Comparison of ENCODE assay signal across 20 cellular contexts in genomic region chr11:78576549-78577097, GRCh38. TPM values are rescaled to one million over a fixed set of nuclear protein-coding genes. Genes with fewer than 3 reads are reported as not detected.
DNase-seq lines count a peak whose midpoint lies in the region; ATAC-seq and TF ChIP-seq lines count a peak whose summit lies in the region.
"Had no signal": no experiment of that assay in that cellular context is flagged by ENCODE, and none has a peak within 500 bp of the region (broad histone marks: within the 10 kb centered on the region; RNA-seq: fewer than 3 reads in every experiment).

No MANE protein-coding gene starts in this region.

- H3K27ac ChIP-seq in C4-2B = peak overlapping the region; percentile 74
- H3K27ac ChIP-seq in GM23338 (ENCODE audit: low read depth) = no peak overlapping the region
- peak overlapping the region; percentile 98 for H3K27ac ChIP-seq in VCaP
- H3K27ac ChIP-seq in mammary epithelial cell (ENCODE audit: insufficient read depth, low read depth, low read length) = no peak overlapping the region
- no peak overlapping the region for H3K27ac ChIP-seq in GM23248
- H3K27ac ChIP-seq: cardiac muscle cell, heart right ventricle had no signal

- no TSS peak for BruUV-seq in mammary epithelial cell (replicated peaks; lab: Mats Ljungman, UMichigan)

- no peaks in the 10 kb centered on the region; the same call in 2 of the 3 replicates for H3K9me3 Mint-ChIP-seq in GM23338
- H3K9me3 Mint-ChIP-seq: activated naive CD8-positive, alpha-beta T cell treated with anti-CD3 and anti-CD28 coated beads for 36 hours had no signal

- H3K27ac Mint-ChIP-seq in GM23338 = no peak overlapping the region
- H3K27ac Mint-ChIP-seq: activated CD4-positive, alpha-beta T cell treated with anti-CD3 and anti-CD28 coated beads, Interleukin-2, amount 10 ng/mL, durations not matched to agents 24 days and 14 days; activated naive CD8-positive, alpha-beta T cell treated with anti-CD3 and anti-CD28 coated beads for 36 hours had no signal

- H3K79me2 ChIP-seq in GM23338 (replicated peaks; ENCODE audit: insufficient read depth) (peaks cover 28% of the 10 kb centered on the region), mammary epithelial cell (ENCODE audit: insufficient read depth, low read length) (peaks cover 25% of the 10 kb centered on the region), GM23248 (ENCODE audit: insufficient read depth) (peaks cover 23% of the 10 kb centered on the region; the same call in 1 of the 2 replicates)

- H3K36me3 Mint-ChIP-seq in GM23338 (ENCODE audit: low read depth) = no peaks in the 10 kb centered on the region; the same call in 2 of the 3 replicates

- 0 out of 2 replicates have a peak, but pooled peaks cover 4% of the 10 kb centered on the region for H3F3A ChIP-seq in GM23338 (replicated peaks; ENCODE audit: low read depth)
- H3F3A ChIP-seq in GM23248 (ENCODE audit: insufficient read depth) = no peaks in the 10 kb centered on the region

- CTCF ChIA-PET in mammary epithelial cell (lab: Charles Lee; ENCODE audit: low non-redundant PET) = no interaction called here

- intact Hi-C loops in mammary epithelial cell (cut with micrococcal nuclease) = no loop called here

- H3K27me3 Mint-ChIP-seq in GM23338 (ENCODE audit: insufficient read depth, low read depth, poor library complexity) = peaks cover 2% of the 10 kb centered on the region
- H3K27me3 Mint-ChIP-seq: activated naive CD8-positive, alpha-beta T cell treated with anti-CD3 and anti-CD28 coated beads for 36 hours had no signal

- TF ChIP-seq CTCF in C4-2B (conservative IDR thresholded peaks at IDR 0.05) (no peak), GM23338 (conservative IDR thresholded peaks at IDR 0.05; ENCODE audit: low read depth in 2 of 2) (no peak), VCaP (conservative IDR thresholded peaks at IDR 0.05) (no peak), mammary epithelial cell (conservative IDR thresholded peaks at IDR 0.05 in 1 of 2, IDR thresholded peaks at IDR 0.05 in 1 of 2; ENCODE audit: extremely low read depth in 1 of 2, insufficient read depth in 1 of 2, low read depth in 1 of 2, low read length in 2 of 2) (no peak)

- DNase-seq in GM23338 (ENCODE audit: low spot score) = no peak
- DNase-seq in NCI-H2196 (lab: John Stamatoyannopoulos, UW; ENCODE audit: unreplicated experiment) = peak; percentile 32
- no peak for DNase-seq in LoVo (ENCODE audit: low spot score)
- DNase-seq in activated CD8-positive, alpha-beta memory T cell treated with anti-CD3 and anti-CD28 coated beads for 24 hours = no peak
- no peak for DNase-seq in mammary epithelial cell
- DNase-seq in GM23248 = no peak
- DNase-seq: activated CD4-positive, alpha-beta T cell treated with anti-CD3 and anti-CD28 coated beads, Interleukin-2, amount 10 ng/mL, durations not matched to agents 24 days and 14 days; activated naive CD8-positive, alpha-beta T cell treated with anti-CD3 and anti-CD28 coated beads for 36 hours; DMS79; effector CD8-positive, alpha-beta T cell; GOT3; heart right ventricle; islet precursor cell; MG63; NCI-H82; stimulated activated CD4-positive, alpha-beta T cell treated with anti-CD3 and anti-CD28 coated beads, Interleukin-2, amount 100 ng/mL, for 24 hours had no signal

- no peak for ATAC-seq in GM23338
- ATAC-seq: heart right ventricle, sciatic nerve had no signal

- in situ Hi-C loops in mammary epithelial cell (cut with MboI; ENCODE audit: low sequenced_read_pairs in 2 of 2) = no loop called here
- in situ Hi-C loops in GM23248 (cut with MboI) = no loop called here

- H3K9ac ChIP-seq in mammary epithelial cell (ENCODE audit: insufficient read depth, low read length) (no peak overlapping the region), GM23248 (no peak overlapping the region)

- H3K4me3 Mint-ChIP-seq in GM23338 = no peak overlapping the region
- H3K4me3 Mint-ChIP-seq: activated CD4-positive, alpha-beta T cell treated with anti-CD3 and anti-CD28 coated beads, Interleukin-2, amount 10 ng/mL, durations not matched to agents 24 days and 14 days; activated naive CD8-positive, alpha-beta T cell treated with anti-CD3 and anti-CD28 coated beads for 36 hours had no signal

- no peaks in the 10 kb centered on the region for H3K9me3 ChIP-seq in mammary epithelial cell (replicated peaks; ENCODE audit: insufficient read depth, low read length)
- no peaks in the 10 kb centered on the region for H3K9me3 ChIP-seq in GM23248 (ENCODE audit: low read depth)
- H3K9me3 ChIP-seq: MG63 had no signal

- dilution Hi-C loops in mammary epithelial cell (cut with HindIII; ENCODE audit: low sequenced_read_pairs) = no loop called here

- whole genome bisulfite sequencing in mammary epithelial cell (ENCODE audit: low coverage, missing lambda C conversion rate) = 83% methylated on average over 6 of the region's 8 CpGs
- WGBS in GM23248 (ENCODE audit: low coverage in 1 of 2, low lambda C conversion rate in 2 of 2, missing lambda C conversion rate in 2 of 2), 2 experiments = 76 to 77% methylated on average over 8 of the region's 8 CpGs

- no peaks in the 10 kb centered on the region for H3K9me2 ChIP-seq in GM23338 (ENCODE audit: insufficient read depth)
- no peaks in the 10 kb centered on the region for H3K9me2 ChIP-seq in GM23248 (ENCODE audit: insufficient read depth)

- H3K4me1 Mint-ChIP-seq in GM23338 = peaks cover 20% of the 10 kb centered on the region

- H2AFZ ChIP-seq in GM23338 (peak overlapping the region; percentile 86), mammary epithelial cell (ENCODE audit: low read depth, low read length) (no peak overlapping the region), GM23248 (no peak overlapping the region)

- H3K36me3 ChIP-seq in GM23338 (ENCODE audit: insufficient read depth) (no peaks in the 10 kb centered on the region), mammary epithelial cell (ENCODE audit: insufficient read depth, low read length) (no peaks in the 10 kb centered on the region), GM23248 (ENCODE audit: low read depth) (no peaks in the 10 kb centered on the region)
- H3K36me3 ChIP-seq: cardiac muscle cell, heart right ventricle had no signal

- H3K4me2 ChIP-seq in GM23338 = peak overlapping the region; percentile 56; the same call in 1 of the 2 replicates
- H3K4me2 ChIP-seq in mammary epithelial cell (ENCODE audit: insufficient read depth, low read depth, low read length) = no peak overlapping the region
- no peak overlapping the region for H3K4me2 ChIP-seq in GM23248 (ENCODE audit: unreplicated experiment)

- H3K4me3 ChIP-seq in GM23338 (no peak overlapping the region), mammary epithelial cell (replicated peaks in 1 of 3; ENCODE audit: insufficient read depth in 1 of 3, low read depth in 2 of 3, low read length in 3 of 3) (no peak overlapping the region), GM23248 (no peak overlapping the region)
- H3K4me3 ChIP-seq: cardiac muscle cell, heart right ventricle, MG63 had no signal

- H3K27me3 ChIP-seq in GM23338 (ENCODE audit: insufficient read depth) = no peaks in the 10 kb centered on the region
- H3K27me3 ChIP-seq in mammary epithelial cell (ENCODE audit: insufficient read depth, low read length) = no peaks in the 10 kb centered on the region
- H3K27me3 ChIP-seq in GM23248 (replicated peaks; ENCODE audit: insufficient read depth) = no peaks in the 10 kb centered on the region
- H3K27me3 ChIP-seq: cardiac muscle cell, MG63 had no signal

- no peaks in the 10 kb centered on the region for H4K20me1 ChIP-seq in GM23338 (replicated peaks; ENCODE audit: insufficient read depth)
- H4K20me1 ChIP-seq in mammary epithelial cell (ENCODE audit: insufficient read depth, low read length) = no peaks in the 10 kb centered on the region
- H4K20me1 ChIP-seq in GM23248 (ENCODE audit: insufficient read depth) = no peaks in the 10 kb centered on the region

- H3K4me1 ChIP-seq in GM23338 (ENCODE audit: insufficient read depth) (peaks cover 29% of the 10 kb centered on the region), mammary epithelial cell (ENCODE audit: insufficient read depth, low read length) (peaks cover 17% of the 10 kb centered on the region), GM23248 (ENCODE audit: insufficient read depth) (no peaks in the 10 kb centered on the region)

TF ChIP-seq in GM23338, 12 proteins besides CTCF, POLR2A, EP300 and RAD21 (continues in another document):
- TF ChIP-seq JUNB (IDR thresholded peaks at IDR 0.05; ENCODE audit: unreplicated experiment) (no peak), EZH2phosphoT487 (IDR thresholded peaks at IDR 0.05; ENCODE audit: unreplicated experiment) (no peak)

RNA-seq across cellular contexts. Expression of gene NARS2, which starts 2.0 kb away (rescaled TPM):
- total RNA-seq in GM23338 (2014; rRNA removed; shearing (Covaris generic)) = 40.9 and 45.7 TPM in 2 replicates
- polyA plus RNA-seq in GM23338 (2016; fragmentation: Nextera tagmentation; extraction: Ambion mirVana) (50.9 and 62.0 TPM in 2 replicates), mammary epithelial cell (12.1 TPM), GM23248 (2016; fragmentation: Nextera tagmentation; extraction: Ambion mirVana) (10.9 TPM in 2 replicates)
- total RNA-seq in mammary epithelial cell = 10 to 100 TPM; 21.8 to 22.3 TPM
- polyA minus RNA-seq in mammary epithelial cell = 11.3 TPM
- total RNA-seq in GM23248 (2014; rRNA removed; shearing (Covaris generic)) = 13.0 and 15.3 TPM in 2 replicates

Comparison
In these comparisons a context has a peak if more than half of its experiments do, and no peak if none do; other contexts are left out.
1. H3K27ac ChIP-seq: peak in C4-2B (single experiment) and VCaP (single experiment); none in GM23338 (single experiment), mammary epithelial cell (single experiment) and GM23248 (single experiment).